Comparison of ENCODE assay signal across 24 cellular contexts in the genomic region with DNA sequence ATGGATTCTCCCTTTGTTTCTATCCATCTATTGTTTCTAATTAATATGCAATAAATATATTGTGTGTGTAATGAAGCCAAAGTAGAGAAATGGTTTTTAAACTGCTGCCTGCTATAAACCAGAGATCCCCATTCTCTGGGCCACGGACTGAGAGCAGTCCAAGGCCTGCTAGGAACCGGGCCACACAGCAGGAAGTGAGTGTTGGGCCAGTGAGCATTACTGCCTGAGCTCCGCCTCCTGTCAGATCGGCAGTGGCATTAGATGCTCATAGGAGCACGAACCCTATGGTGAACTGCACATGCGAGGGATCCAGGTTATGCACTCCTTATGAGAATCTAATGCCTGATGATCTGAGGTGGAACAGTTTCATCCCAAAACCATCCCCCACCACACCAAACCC.
A peak's percentile ranks its signal among the peaks of the same experiment; 100 is the strongest.
DNase-seq lines count a peak whose midpoint lies in the region; ATAC-seq and TF ChIP-seq lines count a peak whose summit lies in the region.
"Had no signal": no experiment of that assay in that cellular context is flagged by ENCODE, and none has a peak within 500 bp of the region (broad histone marks: within the 10 kb centered on the region; RNA-seq: fewer than 3 reads in every experiment).

No MANE protein-coding gene starts in this region.

- RAD21 ChIA-PET in HCT116 (lab: Charles Lee; ENCODE audit: low non-redundant PET in 1 of 2, low total read pairs in 2 of 2, uncharacterized antibody in 2 of 2, unreplicated experiment in 2 of 2), result no interaction called here

- peak; percentile 60 for DNase-seq in A172 (ENCODE audit: low spot score)
- DNase-seq in HCT116 (ENCODE audit: low read depth, low spot score), result no peak
- no peak for DNase-seq in T-helper 17 cell
- DNase-seq in hepatocyte (ENCODE audit: low spot score), result no peak
- DNase-seq in H7, result no peak
- no peak for DNase-seq in T-cell
- no peak for DNase-seq in activated effector memory CD4-positive, alpha-beta T cell treated with anti-CD3 and anti-CD28 coated beads, Interleukin-2, amount 50 U/mL, for 16 hours
- DNase-seq in HT-29 (ENCODE audit: low spot score), result no peak
- DNase-seq: 8988T; activated T-cell treated with anti-CD3 and anti-CD28 coated beads, Interleukin-2, amount 50 U/mL, for 48 hours; AML-193; dorsolateral prefrontal cortex; H9; NCI-H1048; NCI-H1694; NCI-H446; NCI-H748 treated with DMSO at 0.1 percent for 48 hours; nephron progenitor cell; RPMI8226; stimulated activated naive CD4-positive, alpha-beta T cell treated with Interleukin-2 at 50 U/mL for 16 hours had no signal

- no peaks in the 10 kb centered on the region for H3K36me3 Mint-ChIP-seq in T-helper 17 cell (ENCODE audit: low read depth)
- peaks cover 11% of the 10 kb centered on the region for H3K36me3 Mint-ChIP-seq in T-cell

- H3K27ac Mint-ChIP-seq in T-helper 17 cell, result peak overlapping the region; percentile 2
- no peak overlapping the region for H3K27ac Mint-ChIP-seq in T-cell
- H3K27ac Mint-ChIP-seq: CD8-positive, alpha-beta T cell; H9; nephron progenitor cell had no signal

- H3K4me3 Mint-ChIP-seq in T-helper 17 cell, result no peak overlapping the region
- peak overlapping the region in 1 of 3 donors; percentile 67 for H3K4me3 Mint-ChIP-seq in T-cell
- H3K4me3 Mint-ChIP-seq: CD8-positive, alpha-beta T cell; H9; nephron progenitor cell had no signal

- H3K4me1 ChIP-seq in HCT116 (ENCODE audit: control insufficient read depth in 1 of 2, insufficient read depth in 2 of 2, low read length in 2 of 2), result peaks cover 0 to 33% of the 10 kb centered on the region in 2 experiments; a peak in 2 of 4 replicates
- peaks cover 6% of the 10 kb centered on the region for H3K4me1 ChIP-seq in hepatocyte (ENCODE audit: insufficient read depth)
- H3K4me1 ChIP-seq: gastroesophageal sphincter had no signal

- intact Hi-C loops in HCT116 (cut with micrococcal nuclease), result no loop called here

- no peaks in the 10 kb centered on the region for H3K9me3 ChIP-seq in HCT116 (ENCODE audit: control insufficient read depth in 1 of 2, insufficient read depth in 1 of 2, low read depth in 1 of 2, low read length in 2 of 2)
- H3K9me3 ChIP-seq in T-helper 17 cell (ENCODE audit: control insufficient read depth, low read length, poor library complexity, severe bottlenecking), result no peaks in the 10 kb centered on the region
- no peaks in the 10 kb centered on the region for H3K9me3 ChIP-seq in hepatocyte (ENCODE audit: low read depth)
- H3K9me3 ChIP-seq: gastroesophageal sphincter had no signal

- peaks cover 0 to 11% (median 5%) of the 10 kb centered on the region in 3 donors for H3K9me3 Mint-ChIP-seq in T-cell
- H3K9me3 Mint-ChIP-seq: H9 had no signal

- H3K9me2 ChIP-seq in HCT116 (ENCODE audit: insufficient read depth) (no peaks in the 10 kb centered on the region), hepatocyte (replicated peaks; ENCODE audit: insufficient read depth) (no peaks in the 10 kb centered on the region)

- 92% methylated on average over 6 of the region's 6 CpGs for WGBS in hepatocyte (ENCODE audit: low lambda C conversion rate, missing lambda C conversion rate)

- no TSS peak for BruUV-seq in HCT116 (replicated peaks; lab: Mats Ljungman, UMichigan)

- H3K27me3 Mint-ChIP-seq in T-helper 17 cell (no peaks in the 10 kb centered on the region), T-cell (no peaks in the 10 kb centered on the region)

- no peak overlapping the region for H3K27ac ChIP-seq in HCT116 (ENCODE audit: low read depth, low read length)
- H3K27ac ChIP-seq in hepatocyte, result peak overlapping the region; percentile 52
- H3K27ac ChIP-seq: dorsolateral prefrontal cortex, gastroesophageal sphincter, SK-N-MC had no signal

- H3K36me3 ChIP-seq in HCT116 (ENCODE audit: control insufficient read depth in 1 of 2, insufficient read depth in 2 of 2, low read length in 2 of 2), result no peaks in the 10 kb centered on the region
- no peaks in the 10 kb centered on the region for H3K36me3 ChIP-seq in hepatocyte (replicated peaks; ENCODE audit: insufficient read depth, low read depth)
- H3K36me3 ChIP-seq in H7 (replicated peaks; ENCODE audit: control insufficient read depth, insufficient read depth, low read length), result no peaks in the 10 kb centered on the region
- H3K36me3 ChIP-seq: gastroesophageal sphincter had no signal

- CTCF ChIA-PET in HCT116 (lab: Charles Lee), result no interaction called here
- CTCF ChIA-PET in T-cell (lab: Charles Lee), result no interaction called here

- ATAC-seq in HCT116, result peak; percentile 44; the same call in 1 of the 2 replicates
- ATAC-seq in T-helper 17 cell, result no peak
- ATAC-seq in T-cell (replicated peaks in 1 of 4), result no peak
- ATAC-seq: CD8-positive, alpha-beta T cell; gastroesophageal sphincter; GM12878 had no signal

- POLR2A ChIA-PET in HCT116 (lab: Charles Lee), result no interaction called here
- POLR2A ChIA-PET in T-cell (lab: Charles Lee), result no interaction called here

- H3K9ac ChIP-seq in HCT116 (ENCODE audit: low read length), result no peak overlapping the region

- no peak for TF ChIP-seq RAD21 in HCT116 (IDR thresholded peaks at IDR 0.05; ENCODE audit: low read depth)

- no peaks in the 10 kb centered on the region for H4K20me1 ChIP-seq in HCT116 (ENCODE audit: insufficient read depth)
- no peaks in the 10 kb centered on the region for H4K20me1 ChIP-seq in hepatocyte (ENCODE audit: insufficient read depth, poor library complexity, severe bottlenecking)

- H3K4me1 Mint-ChIP-seq in T-helper 17 cell (peaks cover 30% of the 10 kb centered on the region), T-cell (peaks cover 49 to 63% (median 53%) of the 10 kb centered on the region in 3 donors)
- H3K4me1 Mint-ChIP-seq: nephron progenitor cell had no signal

- no peaks in the 10 kb centered on the region for H3K27me3 ChIP-seq in HCT116 (ENCODE audit: insufficient read depth, low read length)
- H3K27me3 ChIP-seq in hepatocyte, result no peaks in the 10 kb centered on the region
- no peaks in the 10 kb centered on the region for H3K27me3 ChIP-seq in H7 (ENCODE audit: control insufficient read depth, insufficient read depth, low read length)
- H3K27me3 ChIP-seq: gastroesophageal sphincter had no signal

- H3K79me2 ChIP-seq in HCT116 (ENCODE audit: insufficient read depth, low read length) (no peaks in the 10 kb centered on the region), hepatocyte (no peaks in the 10 kb centered on the region)

- H3K4me2 ChIP-seq in HCT116 (ENCODE audit: low read length), result peak overlapping the region; percentile 36
- no peak overlapping the region for H3K4me2 ChIP-seq in hepatocyte

- H3K4me3 ChIP-seq in HCT116 (replicated peaks in 1 of 2; ENCODE audit: low read depth in 1 of 2, low read length in 2 of 2) (no peak overlapping the region), hepatocyte (no peak overlapping the region), H7 (ENCODE audit: insufficient read depth, low read depth, low read length) (no peak overlapping the region)
- H3K4me3 ChIP-seq: dorsolateral prefrontal cortex, gastroesophageal sphincter, GM12878, SK-N-MC had no signal

- no peak for TF ChIP-seq POLR2A in HCT116 (IDR thresholded peaks at IDR 0.05; ENCODE audit: borderline replicate concordance, extremely low read depth, insufficient read depth, insufficient read length)

- H2AFZ ChIP-seq in HCT116 (ENCODE audit: low read depth, low read length, poor library complexity, severe bottlenecking) (peak overlapping the region; percentile 72), hepatocyte (no peak overlapping the region)

- TF ChIP-seq CTCF in HCT116 (IDR thresholded peaks at IDR 0.05 in 2 of 3, conservative IDR thresholded peaks at IDR 0.05 in 1 of 3; ENCODE audit: borderline replicate concordance in 1 of 3, insufficient read depth in 1 of 3, low read depth in 2 of 3, low read length in 2 of 3), result no peak
- TF ChIP-seq CTCF in hepatocyte (IDR thresholded peaks at IDR 0.05; ENCODE audit: poor library complexity), result no peak

TF ChIP-seq in HCT116, 20 proteins besides CTCF, POLR2A, EP300 and RAD21:
- no peak for TF ChIP-seq POLR2AphosphoS5 (IDR thresholded peaks at IDR 0.05; ENCODE audit: low read depth, low read length)
- TF ChIP-seq, protein P1, sequence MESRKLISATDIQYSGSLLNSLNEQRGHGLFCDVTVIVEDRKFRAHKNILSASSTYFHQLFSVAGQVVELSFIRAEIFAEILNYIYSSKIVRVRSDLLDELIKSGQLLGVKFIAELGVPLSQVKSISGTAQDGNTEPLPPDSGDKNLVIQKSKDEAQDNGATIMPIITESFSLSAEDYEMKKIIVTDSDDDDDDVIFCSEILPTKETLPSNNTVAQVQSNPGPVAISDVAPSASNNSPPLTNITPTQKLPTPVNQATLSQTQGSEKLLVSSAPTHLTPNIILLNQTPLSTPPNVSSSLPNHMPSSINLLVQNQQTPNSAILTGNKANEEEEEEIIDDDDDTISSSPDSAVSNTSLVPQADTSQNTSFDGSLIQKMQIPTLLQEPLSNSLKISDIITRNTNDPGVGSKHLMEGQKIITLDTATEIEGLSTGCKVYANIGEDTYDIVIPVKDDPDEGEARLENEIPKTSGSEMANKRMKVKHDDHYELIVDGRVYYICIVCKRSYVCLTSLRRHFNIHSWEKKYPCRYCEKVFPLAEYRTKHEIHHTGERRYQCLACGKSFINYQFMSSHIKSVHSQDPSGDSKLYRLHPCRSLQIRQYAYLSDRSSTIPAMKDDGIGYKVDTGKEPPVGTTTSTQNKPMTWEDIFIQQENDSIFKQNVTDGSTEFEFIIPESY (IDR thresholded peaks at IDR 0.05; ENCODE audit: extremely low read depth, insufficient replicate concordance, low read length), result no peak
